ENCODE assay signal across 8 cellular contexts in the genomic region with DNA sequence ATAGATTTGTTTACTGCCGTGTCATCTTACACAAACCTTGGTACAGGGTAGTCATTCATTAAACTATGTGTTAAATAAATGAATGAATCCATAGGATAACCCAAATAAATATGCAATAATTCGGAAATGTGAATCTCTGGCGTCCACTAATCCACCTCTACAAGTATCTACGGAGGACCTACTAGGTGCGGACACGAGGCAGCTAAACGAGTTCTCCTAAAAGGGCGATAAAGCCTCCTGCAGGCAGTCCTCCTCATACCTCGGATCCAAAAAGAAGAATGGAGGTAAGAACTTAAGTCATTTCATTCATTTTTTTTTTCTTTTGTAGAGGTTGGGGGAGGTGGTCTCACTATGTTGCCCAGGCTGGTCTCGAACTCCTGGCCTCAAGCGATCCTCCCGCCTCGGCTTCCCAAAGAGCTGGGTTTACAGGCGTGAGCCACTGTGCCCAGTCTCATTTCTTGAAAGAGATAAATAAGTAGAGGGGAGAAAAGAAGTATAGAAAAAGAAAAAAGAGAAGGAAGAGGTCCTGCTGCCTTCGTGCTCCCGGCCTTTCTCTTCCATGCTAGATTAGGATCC. TPM values are rescaled to one million over a fixed set of nuclear protein-coding genes. Genes with fewer than 3 reads are reported as not detected.
A peak's percentile ranks its signal among the peaks of the same experiment; 100 is the strongest.
DNase-seq lines count a peak whose midpoint lies in the region; ATAC-seq and TF ChIP-seq lines count a peak whose summit lies in the region.

No MANE protein-coding gene starts in this region.

- peaks cover 0 to 5% (median 2%) of the 10 kb centered on the region in 3 donors for H3K27me3 Mint-ChIP-seq in CD14-positive monocyte (ENCODE audit: low read depth in 3 of 3)
- no peaks in the 10 kb centered on the region for H3K27me3 Mint-ChIP-seq in IgD-negative memory B cell
- H3K27me3 Mint-ChIP-seq in natural killer cell treated with Interleukin-12 subunit alpha and Interleukin-12 subunit beta and Interleukin-15 and Interleukin-18, amount 100 ng/mL, for 72 hours = no peaks in the 10 kb centered on the region

- peak overlapping the region; percentile 13 to 97 for H3K9ac ChIP-seq in colonic mucosa (ENCODE audit: low read depth in 2 of 2, low read length in 2 of 2)

- H3K9me3 Mint-ChIP-seq in CD14-positive monocyte (no peaks in the 10 kb centered on the region), IgD-negative memory B cell (no peaks in the 10 kb centered on the region)
- H3K9me3 Mint-ChIP-seq in natural killer cell treated with Interleukin-12 subunit alpha and Interleukin-12 subunit beta and Interleukin-15 and Interleukin-18, amount 100 ng/mL, for 72 hours = no peaks in the 10 kb centered on the region

- DNase-seq in CD14-positive monocyte (ENCODE audit: low spot score) (no peak), colonic mucosa (no peak), NK-92 (lab: John Stamatoyannopoulos, UW; ENCODE audit: unreplicated experiment) (no peak), sciatic nerve (ENCODE audit: low spot score) (no peak), retina (no peak), cortex of kidney (lab: John Stamatoyannopoulos, UW) (no peak)
- DNase-seq in natural killer cell treated with Interleukin-12 subunit alpha and Interleukin-12 subunit beta and Interleukin-15 and Interleukin-18, amount 100 ng/mL, for 72 hours (ENCODE audit: low spot score) = no peak

- no peak for TF ChIP-seq CTCF in CD14-positive monocyte (IDR thresholded peaks at IDR 0.05)
- no peak for TF ChIP-seq CTCF in colonic mucosa (IDR thresholded peaks at IDR 0.05)

- no peaks in the 10 kb centered on the region for H3K9me3 ChIP-seq in colonic mucosa

- H3K36me3 Mint-ChIP-seq in CD14-positive monocyte (peaks cover 24 to 36% of the 10 kb centered on the region in 2 donors), IgD-negative memory B cell (peaks cover 6% of the 10 kb centered on the region)
- H3K36me3 Mint-ChIP-seq in natural killer cell treated with Interleukin-12 subunit alpha and Interleukin-12 subunit beta and Interleukin-15 and Interleukin-18, amount 100 ng/mL, for 72 hours = peaks cover 28% of the 10 kb centered on the region

- H3K4me3 Mint-ChIP-seq in CD14-positive monocyte (peak overlapping the region; percentile 94 to 98), IgD-negative memory B cell (peak overlapping the region; percentile 96 to 99 (median 97))
- peak overlapping the region; percentile 96 for H3K4me3 Mint-ChIP-seq in natural killer cell treated with Interleukin-12 subunit alpha and Interleukin-12 subunit beta and Interleukin-15 and Interleukin-18, amount 100 ng/mL, for 72 hours

- H3K36me3 ChIP-seq in colonic mucosa = peaks cover 21% of the 10 kb centered on the region

- no peak for ATAC-seq in natural killer cell treated with Interleukin-12 subunit alpha and Interleukin-12 subunit beta and Interleukin-15 and Interleukin-18, amount 100 ng/mL, for 72 hours
- no peak for ATAC-seq in sciatic nerve

- intact Hi-C loops in CD14-positive monocyte (cut with micrococcal nuclease) (no loop called here), colonic mucosa (cut with DNase I) (no loop called here), sciatic nerve (cut with DNase I) (no loop called here)

- H3K27me3 ChIP-seq in colonic mucosa = no peaks in the 10 kb centered on the region

- H3K4me1 ChIP-seq in colonic mucosa = peaks cover 17% of the 10 kb centered on the region

- H3K27ac Mint-ChIP-seq in CD14-positive monocyte (peak overlapping the region; percentile 97 to 100 (median 99)), IgD-negative memory B cell (peak overlapping the region; percentile 99 to 100 (median 100))
- H3K27ac Mint-ChIP-seq in natural killer cell treated with Interleukin-12 subunit alpha and Interleukin-12 subunit beta and Interleukin-15 and Interleukin-18, amount 100 ng/mL, for 72 hours = peak overlapping the region; percentile 98 to 99

- H3K27ac ChIP-seq in colonic mucosa = peak overlapping the region; percentile 75

- peaks cover 28% of the 10 kb centered on the region for H3K4me1 Mint-ChIP-seq in CD14-positive monocyte
- H3K4me1 Mint-ChIP-seq in IgD-negative memory B cell = peaks cover 19 to 27% (median 26%) of the 10 kb centered on the region in 3 donors
- H3K4me1 Mint-ChIP-seq in natural killer cell treated with Interleukin-12 subunit alpha and Interleukin-12 subunit beta and Interleukin-15 and Interleukin-18, amount 100 ng/mL, for 72 hours (ENCODE audit: low read depth in 2 of 2) = peaks cover 37% of the 10 kb centered on the region in 2 donors

- H3K4me3 ChIP-seq in colonic mucosa = peak overlapping the region; percentile 65

RNA-seq across cellular contexts. Expression of a gene that starts 0.7 kb away (rescaled TPM):
- polyA plus RNA-seq in CD14-positive monocyte = 100 to 1,000 TPM; 882 to 975 TPM
- polyA plus RNA-seq in IgD-negative memory B cell = 1,996 TPM
- total RNA-seq in colonic mucosa = 100 to 1,000 TPM; 758 to 777 TPM
- 100 to 1,000 TPM; 683 to 726 TPM for total RNA-seq in natural killer cell treated with Interleukin-12 subunit alpha and Interleukin-12 subunit beta and Interleukin-15 and Interleukin-18, amount 100 ng/mL, for 72 hours
- total RNA-seq in sciatic nerve = 724 TPM

RNA-seq across cellular contexts. Expression of a gene that starts 10.7 kb away (rescaled TPM):
- polyA plus RNA-seq in CD14-positive monocyte = under 1 TPM; 0.41 to 1.00 TPM
- 1.3 TPM for polyA plus RNA-seq in IgD-negative memory B cell
- total RNA-seq in colonic mucosa = 1 to 10 TPM; 5.0 to 5.9 TPM
- 1 to 10 TPM; 2.6 to 4.2 TPM for total RNA-seq in natural killer cell treated with Interleukin-12 subunit alpha and Interleukin-12 subunit beta and Interleukin-15 and Interleukin-18, amount 100 ng/mL, for 72 hours
- 12.2 TPM for total RNA-seq in sciatic nerve
